Comparison of ENCODE assay signal across 11 cellular contexts in genomic region chr4:88018471-88018870, GRCh38. TPM values are rescaled to one million over a fixed set of nuclear protein-coding genes. Genes with fewer than 3 reads are reported as not detected.
A peak's percentile ranks its signal among the peaks of the same experiment; 100 is the strongest.
DNase-seq lines count a peak whose midpoint lies in the region; ATAC-seq, FAIRE-seq and TF ChIP-seq lines count a peak whose summit lies in the region.
"Had no signal": no experiment of that assay in that cellular context is flagged by ENCODE, and none has a peak within 500 bp of the region (broad histone marks: within the 10 kb centered on the region; RNA-seq: fewer than 3 reads in every experiment).

No MANE protein-coding gene starts in this region.

- 84 to 85% methylated on average over 5 of the region's 5 CpGs for WGBS in body of pancreas, 2 donors
- 57% methylated on average over 5 of the region's 5 CpGs for WGBS in right cardiac atrium
- 74 to 91% (median 80%) methylated on average over 5 of the region's 5 CpGs for WGBS in stomach, 5 donors

- H3K4me1 ChIP-seq in body of pancreas: peaks cover 23% of the 10 kb centered on the region
- peaks cover 4% of the 10 kb centered on the region for H3K4me1 ChIP-seq in right cardiac atrium (ENCODE audit: control insufficient read depth, insufficient read depth, low read length)
- H3K4me1 ChIP-seq in stomach: peaks cover 0 to 74% (median 31%) of the 10 kb centered on the region in 4 donors

- DNase-seq in HFFc6 (no peak), body of pancreas (peak in 3 of 4 donors; percentile 27 to 49 (median 29)), right cardiac atrium (peak; percentile 53 to 81 (median 63)), stomach (no peak), urothelium cell line (ENCODE audit: low spot score) (no peak), WERI-Rb-1 (no peak)
- DNase-seq: natural killer cell, NCI-H524 had no signal

- H3K27me3 ChIP-seq in body of pancreas (no peaks in the 10 kb centered on the region), right cardiac atrium (ENCODE audit: control insufficient read depth, insufficient read depth) (no peaks in the 10 kb centered on the region), stomach (no peaks in the 10 kb centered on the region), WERI-Rb-1 (ENCODE audit: insufficient read depth, low read depth, severe bottlenecking) (no peaks in the 10 kb centered on the region)

- no peaks in the 10 kb centered on the region for H3K27me3 Mint-ChIP-seq in HFFc6 (ENCODE audit: insufficient read depth)
- H3K27me3 Mint-ChIP-seq: dendritic cell treated with granulocyte-macrophage colony-stimulating factor and Interleukin-4, amounts not matched to agents 40 ng/mL and 50 ng/mL, for 4 days had no signal

- H3K27ac Mint-ChIP-seq in HFFc6: peak overlapping the region; percentile 90
- H3K27ac Mint-ChIP-seq: dendritic cell treated with granulocyte-macrophage colony-stimulating factor and Interleukin-4, amounts not matched to agents 40 ng/mL and 50 ng/mL, for 4 days; natural killer cell had no signal

- TF ChIP-seq EP300 in stomach (IDR thresholded peaks at IDR 0.05): no peak

- peak overlapping the region; percentile 66 for H3K4me3 Mint-ChIP-seq in HFFc6
- H3K4me3 Mint-ChIP-seq: dendritic cell treated with granulocyte-macrophage colony-stimulating factor and Interleukin-4, amounts not matched to agents 40 ng/mL and 50 ng/mL, for 4 days; natural killer cell had no signal

- no peak for FAIRE-seq in urothelium cell line (lab: Jason Lieb, UNC)

- TF ChIP-seq POLR2A in body of pancreas (IDR thresholded peaks at IDR 0.05): no peak
- TF ChIP-seq POLR2A in stomach (IDR thresholded peaks at IDR 0.05): no peak

- H3K36me3 ChIP-seq in body of pancreas (replicated peaks in 1 of 2; ENCODE audit: insufficient read depth in 1 of 2, low read depth in 2 of 2): no peaks in the 10 kb centered on the region
- peaks cover 0 to 18% (median 8%) of the 10 kb centered on the region in 4 donors for H3K36me3 ChIP-seq in stomach
- H3K36me3 ChIP-seq in WERI-Rb-1: peaks cover 25% of the 10 kb centered on the region

- H3K9me3 Mint-ChIP-seq in HFFc6: no peaks in the 10 kb centered on the region
- H3K9me3 Mint-ChIP-seq: dendritic cell treated with granulocyte-macrophage colony-stimulating factor and Interleukin-4, amounts not matched to agents 40 ng/mL and 50 ng/mL, for 4 days; natural killer cell had no signal

- ATAC-seq in body of pancreas (peak; percentile 40), right cardiac atrium (peak; percentile 75 to 86), GM18909 (IDR thresholded peaks at IDR 0.05; ENCODE audit: poor library complexity, unreplicated experiment) (no peak), GM19467 (IDR thresholded peaks at IDR 0.05; ENCODE audit: unreplicated experiment) (no peak)
- ATAC-seq: natural killer cell had no signal

- intact Hi-C loops in body of pancreas (cut with DNase I): no loop called here
- intact Hi-C loops in right cardiac atrium (cut with DNase I): no loop called here
- intact Hi-C loops in stomach (cut with DNase I; ENCODE audit: low total_unique reads): no loop called here

- peaks cover 57% of the 10 kb centered on the region for H3K36me3 Mint-ChIP-seq in HFFc6 (ENCODE audit: low read depth)
- H3K36me3 Mint-ChIP-seq: natural killer cell had no signal

- H3K4me3 ChIP-seq in body of pancreas (no peak overlapping the region), right cardiac atrium (ENCODE audit: low read length) (peak overlapping the region; percentile 3), stomach (no peak overlapping the region), WERI-Rb-1 (ENCODE audit: low read depth, low read length) (no peak overlapping the region)

- peaks cover 78% of the 10 kb centered on the region for H3K4me1 Mint-ChIP-seq in HFFc6 (ENCODE audit: low read depth)

- H3K9me3 ChIP-seq in body of pancreas (no peaks in the 10 kb centered on the region), right cardiac atrium (ENCODE audit: control insufficient read depth, low read length) (no peaks in the 10 kb centered on the region), stomach (no peaks in the 10 kb centered on the region), WERI-Rb-1 (ENCODE audit: severe bottlenecking) (no peaks in the 10 kb centered on the region)

- TF ChIP-seq CTCF in HFFc6 (IDR thresholded peaks at IDR 0.05) (no peak), body of pancreas (IDR thresholded peaks at IDR 0.05) (no peak), stomach (IDR thresholded peaks at IDR 0.05) (no peak), WERI-Rb-1 (IDR thresholded peaks at IDR 0.05; ENCODE audit: low read depth, low read length) (no peak)

- peak overlapping the region; percentile 18 to 77 (median 40) for H3K27ac ChIP-seq in body of pancreas
- H3K27ac ChIP-seq in right cardiac atrium (ENCODE audit: low read length): peak overlapping the region; percentile 91
- peak overlapping the region in 4 of 5 donors; percentile 70 to 94 (median 81) for H3K27ac ChIP-seq in stomach
- H3K27ac ChIP-seq in WERI-Rb-1: no peak overlapping the region

RNA-seq across cellular contexts. Expression of gene PKD2, which starts 11.0 kb away (rescaled TPM):
- total RNA-seq in HFFc6 (2021; fragmentation: NEBNext Ultra II Directional; extraction: Animal tissue kit (Norgen Biotek cat#: 25700)): 100 to 1,000 TPM in 1 of 6 experiments, 10 to 100 TPM in 5; 67.8 to 103 (median 70.4) TPM
- total RNA-seq in body of pancreas (10 to 100 TPM; 29.8 to 33.6 TPM), right cardiac atrium (10 to 100 TPM; 17.5 to 22.6 (median 20.9) TPM), stomach (100 to 1,000 TPM in 2 of 5 donors, 10 to 100 TPM in 3; 26.4 to 209 (median 64.3) TPM)
- polyA plus RNA-seq in right cardiac atrium (10.3 TPM), stomach (1 to 10 TPM; 4.0 to 7.7 (median 6.7) TPM)

RNA-seq across cellular contexts. Expression of gene SPP1, which starts 43.0 kb away (rescaled TPM):
- 10 to 100 TPM in 1 of 6 experiments, 1 to 10 TPM in 5; 5.9 to 10.8 (median 7.1) TPM for total RNA-seq in HFFc6 (2021; fragmentation: NEBNext Ultra II Directional; extraction: Animal tissue kit (Norgen Biotek cat#: 25700))
- total RNA-seq in body of pancreas: 100 to 1,000 TPM in 1 of 2 donors, 10 to 100 TPM in 1; 62.8 to 154 TPM
- total RNA-seq in right cardiac atrium: 10 to 100 TPM in 2 of 4 donors, 1 to 10 TPM in 2; 3.1 to 38.8 (median 19.2) TPM
- polyA plus RNA-seq in right cardiac atrium: 20.9 TPM
- total RNA-seq in stomach: 10 to 100 TPM in 3 of 5 donors, 1 to 10 TPM in 2; 3.5 to 14.3 (median 12.7) TPM
- polyA plus RNA-seq in stomach: 10 to 100 TPM in 1 of 3 donors, 1 to 10 TPM in 2; 2.3 to 80.8 (median 4.3) TPM
- total RNA-seq: natural killer cell had no signal

Comparison
In these comparisons a context has a peak if more than half of its experiments do, and no peak if none do; other contexts are left out.
1. DNase-seq: peak in body of pancreas (3 of 4) and right cardiac atrium (3 of 3); none in HFFc6 (single experiment), stomach (single experiment), urothelium cell line (single experiment) and WERI-Rb-1 (single experiment).
2. ATAC-seq: peak in body of pancreas (single experiment) and right cardiac atrium (2 of 2); none in GM18909 (single experiment) and GM19467 (single experiment).